ENCODE assay signal across 8 cellular contexts in genomic region chr19:14496849-14497346, GRCh38.
DNase-seq lines count a peak whose midpoint lies in the region; ATAC-seq lines count a peak whose summit lies in the region.

No MANE protein-coding gene starts in this region.

- H3K9me3 ChIP-seq in subcutaneous abdominal adipose tissue (ENCODE audit: control insufficient read depth in 5 of 5, low read length in 5 of 5), result no peaks in the 10 kb centered on the region

- H3K4me3 Mint-ChIP-seq in T-helper 2 cell treated with Interferon-gamma antibody and Interleukin-4, amounts not matched to agents 5 μg/mL and 100 μg/mL, for 36 hours, result peak overlapping the region; percentile 75

- no peaks in the 10 kb centered on the region for H3K27me3 ChIP-seq in subcutaneous abdominal adipose tissue (ENCODE audit: control insufficient read depth in 5 of 5, insufficient read depth in 4 of 5, low read length in 5 of 5)

- no peak for DNase-seq in T-helper 2 cell treated with Interferon-gamma antibody and Interleukin-4, amounts not matched to agents 5 μg/mL and 100 μg/mL, for 36 hours (ENCODE audit: low spot score)
- no peak for DNase-seq in T-helper 2 cell
- peak; percentile 73 for DNase-seq in left kidney (ENCODE audit: low read depth, low spot score)
- no peak for DNase-seq in NOMO-1 treated with DMSO at 0.1 percent for 48 hours (lab: John Stamatoyannopoulos, UW; ENCODE audit: unreplicated experiment)
- DNase-seq in retina, result no peak

- peak overlapping the region; percentile 94 for H3K27ac ChIP-seq in angular gyrus (ENCODE audit: low read depth, low read length)
- H3K27ac ChIP-seq in subcutaneous abdominal adipose tissue (ENCODE audit: low read depth, low read length), result peak overlapping the region; percentile 88

- H3K9ac ChIP-seq in subcutaneous abdominal adipose tissue (ENCODE audit: low read length in 5 of 5), result peak overlapping the region; percentile 16 to 58 (median 41)

- H3K4me1 Mint-ChIP-seq in T-helper 2 cell treated with Interferon-gamma antibody and Interleukin-4, amounts not matched to agents 5 μg/mL and 100 μg/mL, for 36 hours (ENCODE audit: low read depth), result peaks cover 18% of the 10 kb centered on the region

- no peak for ATAC-seq in GM18873 (IDR thresholded peaks at IDR 0.05; ENCODE audit: low FRiP score, unreplicated experiment)

- peak overlapping the region; percentile 62 for H3K27ac Mint-ChIP-seq in T-helper 2 cell treated with Interferon-gamma antibody and Interleukin-4, amounts not matched to agents 5 μg/mL and 100 μg/mL, for 36 hours

- H3K36me3 Mint-ChIP-seq in T-helper 2 cell treated with Interferon-gamma antibody and Interleukin-4, amounts not matched to agents 5 μg/mL and 100 μg/mL, for 36 hours (ENCODE audit: low read depth), result peaks cover 1% of the 10 kb centered on the region

- peaks cover 0 to 8% (median 3%) of the 10 kb centered on the region in 5 donors for H3K36me3 ChIP-seq in subcutaneous abdominal adipose tissue (ENCODE audit: control insufficient read depth in 5 of 5, insufficient read depth in 5 of 5, low read length in 5 of 5)

- H3K9me3 Mint-ChIP-seq in T-helper 2 cell treated with Interferon-gamma antibody and Interleukin-4, amounts not matched to agents 5 μg/mL and 100 μg/mL, for 36 hours, result no peaks in the 10 kb centered on the region

- peaks cover 15 to 35% (median 34%) of the 10 kb centered on the region in 5 donors for H3K4me1 ChIP-seq in subcutaneous abdominal adipose tissue (ENCODE audit: control insufficient read depth in 5 of 5, insufficient read depth in 5 of 5, low read length in 5 of 5)

- no peaks in the 10 kb centered on the region for H3K27me3 Mint-ChIP-seq in T-helper 2 cell treated with Interferon-gamma antibody and Interleukin-4, amounts not matched to agents 5 μg/mL and 100 μg/mL, for 36 hours (ENCODE audit: low read depth)

- peak overlapping the region in 3 of 5 donors; percentile 22 to 76 (median 48) for H3K4me3 ChIP-seq in subcutaneous abdominal adipose tissue (ENCODE audit: low read depth in 1 of 5, low read length in 5 of 5)
